In the genomic region with DNA sequence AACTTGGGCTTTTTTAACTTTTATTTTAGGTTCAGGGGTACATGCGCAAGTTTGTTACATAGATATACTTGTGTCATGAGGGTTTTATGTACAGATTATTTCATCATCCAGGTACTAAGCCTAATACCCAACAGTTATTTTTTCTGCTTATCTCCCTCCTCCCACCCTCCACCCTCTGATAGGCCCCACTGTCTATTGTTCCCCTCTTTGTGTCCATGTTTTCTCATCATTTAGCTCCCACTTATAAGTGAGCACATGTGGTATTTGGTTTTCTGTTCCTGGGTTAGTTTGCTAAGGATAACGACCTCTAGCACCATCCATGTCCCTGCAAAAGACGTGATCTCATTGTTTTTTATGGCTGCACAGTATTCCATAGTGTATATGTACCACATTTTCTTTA, we compare ENCODE assay signal across 35 cellular contexts.
"Had no signal": no experiment of that assay in that cellular context is flagged by ENCODE, and none has a peak within 500 bp of the region (broad histone marks: within the 10 kb centered on the region; RNA-seq: fewer than 3 reads in every experiment).

No MANE protein-coding gene starts in this region.

- H3K9ac ChIP-seq: KMS-11 had no signal

- H3K4me2 ChIP-seq: KMS-11 had no signal

- H3K4me3 ChIP-seq: MG63 had no signal

- DNase-seq: Karpas-422, Kasumi-1, MG63, MM.1S, MV-4-11, NCI-H1048, NCI-H1092, NCI-H1092 treated with DMSO at 0.1 percent for 48 hours, NCI-H1105, NCI-H1105 treated with DMSO at 0.1 percent for 48 hours, NCI-H1417, NCI-H1417 treated with DMSO at 0.1 percent for 48 hours, NCI-H1436, NCI-H1436 treated with DMSO at 0.1 percent for 48 hours, NCI-H146, NCI-H1694, NCI-H1694 treated with DMSO at 0.1 percent for 48 hours, NCI-H187, NCI-H187 treated with DMSO at 0.1 percent for 48 hours, NCI-H1930, NCI-H2029, NCI-H2029 treated with DMSO at 0.1 percent for 48 hours, NCI-H2081, NCI-H2081 treated with DMSO at 0.1 percent for 48 hours, NCI-H2107, NCI-H2171, NCI-H2171 treated with DMSO at 0.1 percent for 48 hours, NCI-H2227 treated with DMSO at 0.1 percent for 48 hours, NCI-H226, NCI-H345, NCI-H446, NCI-H446 treated with DMSO at 0.1 percent for 48 hours, NCI-H510A, NCI-H510A treated with DMSO at 0.1 percent for 48 hours had no signal

- H3K9me3 ChIP-seq: MG63 had no signal

- H3K27me3 ChIP-seq: MG63 had no signal

- H3K27ac ChIP-seq: KMS-11 had no signal

- H3K36me3 ChIP-seq: MG63 had no signal
